ENCODE assay signal across 21 cellular contexts in the genomic region with DNA sequence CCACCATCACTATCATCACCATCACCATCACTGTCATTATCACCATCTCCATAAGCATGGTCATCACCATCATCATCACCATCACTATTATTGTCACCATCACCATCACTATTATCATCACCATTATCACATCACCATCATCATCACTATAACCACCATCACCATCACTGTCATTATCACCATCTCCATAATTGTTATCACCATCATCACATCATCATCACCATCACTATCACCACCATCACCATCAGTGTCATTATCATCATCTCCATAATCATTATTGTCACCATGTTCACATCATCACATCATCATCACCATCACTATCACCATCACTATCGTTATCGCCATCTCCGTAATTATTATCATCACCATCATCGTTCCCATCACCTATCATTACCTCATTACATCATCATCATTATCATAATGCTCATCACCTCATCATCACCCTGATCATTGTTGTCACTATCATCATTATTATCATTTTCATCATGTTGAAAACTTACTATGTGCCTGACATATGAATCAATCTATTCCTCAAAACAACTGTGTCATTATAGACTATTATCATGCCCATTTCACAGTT.
DNase-seq lines count a peak whose midpoint lies in the region; ATAC-seq, FAIRE-seq and TF ChIP-seq lines count a peak whose summit lies in the region.
"Had no signal": no experiment of that assay in that cellular context is flagged by ENCODE, and none has a peak within 500 bp of the region (broad histone marks: within the 10 kb centered on the region; RNA-seq: fewer than 3 reads in every experiment).

No MANE protein-coding gene starts in this region.

- no peak overlapping the region for H2BK20ac ChIP-seq in H1 (ENCODE audit: low read length)

- H3K79me2 ChIP-seq in HepG2 (ENCODE audit: insufficient read depth, low read length) = no peaks in the 10 kb centered on the region
- H3K79me2 ChIP-seq in H1 (ENCODE audit: control insufficient read depth in 1 of 2, insufficient read depth in 2 of 2, low read length in 2 of 2) = no peaks in the 10 kb centered on the region

- in situ Hi-C loops in HepG2 (cut with HindIII; ENCODE audit: extremely low pct_ligation_motif_present, low pct_unique_long_range_greater_than_20kb) = no loop called here

- no peaks in the 10 kb centered on the region for H3K79me1 ChIP-seq in H1 (ENCODE audit: low read depth, low read length)

- no peak overlapping the region for H3K9ac ChIP-seq in HepG2 (ENCODE audit: insufficient read depth, low read depth, low read length)
- no peak overlapping the region for H3K9ac ChIP-seq in H1 (replicated peaks in 1 of 4; ENCODE audit: extremely low read depth in 1 of 4, low read depth in 3 of 4, low read length in 3 of 4)
- H3K9ac ChIP-seq: GM23248 had no signal

- peaks cover 9% of the 10 kb centered on the region; the same call in 1 of the 2 replicates for H3K23me2 ChIP-seq in H1 (ENCODE audit: low read depth, low read length)

- H3K9me3 ChIP-seq in HepG2 (ENCODE audit: low read length) (no peaks in the 10 kb centered on the region), right lobe of liver (no peaks in the 10 kb centered on the region), H1 (ENCODE audit: insufficient read depth in 2 of 2, low read depth in 1 of 2, low read length in 1 of 2) (no peaks in the 10 kb centered on the region)
- H3K9me3 ChIP-seq: BE2C had no signal

- H3K27ac ChIP-seq in HepG2 (ENCODE audit: extremely low read length, insufficient read depth, low read length) (no peak overlapping the region), right lobe of liver (no peak overlapping the region), H1 (ENCODE audit: low read depth, low read length) (no peak overlapping the region)
- H3K27ac ChIP-seq: 22Rv1, C4-2B, GM23248 had no signal

- no peak overlapping the region for H2BK5ac ChIP-seq in H1 (ENCODE audit: low read depth, low read length)

- POLR2A ChIA-PET in HepG2 (lab: Yijun Ruan, JAX) = no interaction called here
- POLR2A ChIA-PET in HEK293T (lab: Yijun Ruan, JAX) = no interaction called here
- POLR2A ChIA-PET in H1 (lab: Charles Lee; ENCODE audit: partially characterized antibody) = no interaction called here

- no peak overlapping the region for H3K14ac ChIP-seq in H1 (ENCODE audit: insufficient read length)

- intact Hi-C loops in HepG2 (cut with micrococcal nuclease; ENCODE audit: unreplicated experiment) (no loop called here), right lobe of liver (cut with DNase I) (loop anchor here (10.0 kb wide), 1 partner anchor 274 kb away; no protein-coding TSS in a partner anchor)

- no peak overlapping the region for H2AK5ac ChIP-seq in H1 (ENCODE audit: low read depth, low read length)

- no TSS peak for BruUV-seq in HepG2 (replicated peaks; lab: Mats Ljungman, UMichigan)

- CTCF ChIA-PET in HepG2 (lab: Yijun Ruan, JAX; ENCODE audit: low intra/inter-chr PET ratio, low total read pairs) = no interaction called here
- CTCF ChIA-PET in HEK293T (lab: Yijun Ruan, JAX) = no interaction called here
- CTCF ChIA-PET in H1 (lab: Charles Lee; ENCODE audit: partially characterized antibody) = no interaction called here

- no peaks in the 10 kb centered on the region for H3K36me3 ChIP-seq in HepG2 (replicated peaks in 1 of 2; ENCODE audit: control insufficient read depth in 1 of 2, insufficient read depth in 2 of 2, low read length in 2 of 2)
- H3K36me3 ChIP-seq in right lobe of liver = no peaks in the 10 kb centered on the region
- no peaks in the 10 kb centered on the region for H3K36me3 ChIP-seq in H1 (ENCODE audit: control insufficient read depth in 2 of 4, insufficient read depth in 4 of 4, low read length in 3 of 4)
- H3K36me3 ChIP-seq: BE2C had no signal

- H4K20me1 ChIP-seq in HepG2 (ENCODE audit: insufficient read depth, low read length) = no peaks in the 10 kb centered on the region
- peaks cover 0 to 7% of the 10 kb centered on the region in 2 experiments for H4K20me1 ChIP-seq in H1 (replicated peaks in 1 of 2; ENCODE audit: control insufficient read depth in 1 of 2, insufficient read depth in 2 of 2, low read length in 2 of 2)

- no peak overlapping the region for H3K4me2 ChIP-seq in HepG2 (ENCODE audit: low read depth, low read length)
- no peak overlapping the region for H3K4me2 ChIP-seq in H1 (ENCODE audit: insufficient read depth in 1 of 2, low read depth in 2 of 2, low read length in 2 of 2)

- no peak overlapping the region for H4K5ac ChIP-seq in H1 (ENCODE audit: insufficient read length, low read depth, low read length)

- H4K8ac ChIP-seq in H1 (ENCODE audit: extremely low read depth, insufficient read depth, low read length) = no peak overlapping the region

- H3K4me1 ChIP-seq in HepG2 (ENCODE audit: insufficient read depth, low read length) = peaks cover 21% of the 10 kb centered on the region
- peaks cover 0 to 24% (median 5%) of the 10 kb centered on the region in 4 donors for H3K4me1 ChIP-seq in right lobe of liver
- peaks cover 0 to 5% (median 0%) of the 10 kb centered on the region in 4 experiments; a peak in 2 of 7 replicates for H3K4me1 ChIP-seq in H1 (replicated peaks in 1 of 4; ENCODE audit: control insufficient read depth in 3 of 4, insufficient read depth in 4 of 4, low read length in 3 of 4)
- H3K4me1 ChIP-seq: BE2C had no signal

- no peak overlapping the region for H3K18ac ChIP-seq in H1 (ENCODE audit: extremely low read depth, low read length)

- H2AFZ ChIP-seq in HepG2 (ENCODE audit: low read length) (no peak overlapping the region), H1 (ENCODE audit: low read length) (no peak overlapping the region)
- H2AFZ ChIP-seq: GM23248 had no signal

- ATAC-seq in HepG2 = no peak
- no peak for ATAC-seq in right lobe of liver
- ATAC-seq in GM19397 (IDR thresholded peaks at IDR 0.05; ENCODE audit: unreplicated experiment) = no peak
- no peak for ATAC-seq in HG03097 (IDR thresholded peaks at IDR 0.05; ENCODE audit: low FRiP score, unreplicated experiment)
- ATAC-seq: CD8-positive, alpha-beta T cell; HCT116 had no signal

- H2BK15ac ChIP-seq in H1 (ENCODE audit: low read length) = no peak overlapping the region

- H3K27me3 ChIP-seq in HepG2 (ENCODE audit: control insufficient read depth in 1 of 2, insufficient read depth in 2 of 2, low read length in 2 of 2) = peaks cover 5 to 27% of the 10 kb centered on the region in 2 experiments
- no peaks in the 10 kb centered on the region for H3K27me3 ChIP-seq in right lobe of liver
- H3K27me3 ChIP-seq in H1 (replicated peaks in 1 of 4; ENCODE audit: control insufficient read depth in 3 of 4, extremely low read depth in 1 of 4, insufficient read depth in 3 of 4, low read length in 3 of 4) = no peaks in the 10 kb centered on the region
- H3K27me3 ChIP-seq: BE2C had no signal

- H4K91ac ChIP-seq in H1 (replicated peaks; ENCODE audit: insufficient read length, low read length) = no peak overlapping the region

- TF ChIP-seq CTCF in HepG2 (CRISPR knock-in tag; IDR thresholded peaks at IDR 0.05) (no peak), right lobe of liver (IDR thresholded peaks at IDR 0.05) (no peak), H1 (IDR thresholded peaks at IDR 0.05; ENCODE audit: control extremely low read depth in 1 of 3, insufficient read depth in 1 of 3, low read depth in 1 of 3, low read length in 3 of 3) (no peak)

- H2BK120ac ChIP-seq in H1 (replicated peaks; ENCODE audit: low read depth, low read length) = no peak overlapping the region

- no peak for DNase-seq in HepG2 (ENCODE audit: low spot score)
- DNase-seq in right lobe of liver = no peak
- no peak for DNase-seq in HEK293T (ENCODE audit: extremely low spot score)
- no peak for DNase-seq in H1 (ENCODE audit: low read depth in 1 of 2, low spot score in 2 of 2)
- DNase-seq in NCI-H446 (lab: John Stamatoyannopoulos, UW) = no peak
- DNase-seq: AML-193; BE2C; CD4-positive, CD25-positive, alpha-beta regulatory T cell; CD8-positive, alpha-beta T cell; DMS 273 treated with DMSO at 0.1 percent for 48 hours; DMS79; GF-D8; GM23248 had no signal

- TF ChIP-seq POLR2A in HepG2 (IDR thresholded peaks at IDR 0.05; ENCODE audit: insufficient read depth in 1 of 2, low read depth in 2 of 2, low read length in 2 of 2) (no peak), right lobe of liver (IDR thresholded peaks at IDR 0.05) (no peak), H1 (IDR thresholded peaks at IDR 0.05; ENCODE audit: control extremely low read depth in 1 of 2, low read depth in 2 of 2, low read length in 2 of 2) (no peak)

- H3K4ac ChIP-seq in H1 (replicated peaks; ENCODE audit: insufficient read length, low read depth, low read length) = no peak overlapping the region

- H3K56ac ChIP-seq in H1 (replicated peaks; ENCODE audit: insufficient read length, low read depth, low read length) = peak overlapping the region; percentile 56

- TF ChIP-seq EP300 in HepG2 (IDR thresholded peaks at IDR 0.05; ENCODE audit: low read depth in 2 of 2, low read length in 2 of 2) = no peak
- no peak for TF ChIP-seq EP300 in HepG2 (CRISPR knock-in tag; IDR thresholded peaks at IDR 0.05; ENCODE audit: borderline replicate concordance)
- TF ChIP-seq EP300 in H1 (IDR thresholded peaks at IDR 0.05; ENCODE audit: borderline replicate concordance in 1 of 2, low read depth in 2 of 2, low read length in 2 of 2) = no peak

- H3K4me3 ChIP-seq in HepG2 (replicated peaks in 1 of 3; ENCODE audit: insufficient read depth in 1 of 3, low read depth in 2 of 3, low read length in 3 of 3) (no peak overlapping the region), right lobe of liver (no peak overlapping the region), H1 (ENCODE audit: extremely low read depth in 1 of 4, insufficient read depth in 2 of 4, low read depth in 3 of 4, low read length in 4 of 4) (no peak overlapping the region)
- H3K4me3 ChIP-seq: GM23248 had no signal

- no peak for FAIRE-seq in HepG2 (lab: Jason Lieb, UNC)
- no peak for FAIRE-seq in H1 (lab: Jason Lieb, UNC)
- FAIRE-seq: A204.1, D721Med, GM12892 had no signal

- no peak for TF ChIP-seq RAD21 in HepG2 (CRISPR knock-in tag; IDR thresholded peaks at IDR 0.05)
- no peak for TF ChIP-seq RAD21 in H1 (IDR thresholded peaks at IDR 0.05 in 1 of 2, conservative IDR thresholded peaks at IDR 0.05 in 1 of 2; ENCODE audit: low read depth in 2 of 2, low read length in 2 of 2)

- no peak overlapping the region for H3K23ac ChIP-seq in H1 (ENCODE audit: insufficient read length)

- H2BK12ac ChIP-seq in H1 (ENCODE audit: low read depth, low read length) = no peak overlapping the region

- 58% methylated on average over 4 of the region's 4 CpGs for WGBS in HepG2 (ENCODE audit: low lambda C conversion rate)
- 98% methylated on average over 4 of the region's 4 CpGs for WGBS in right lobe of liver (ENCODE audit: insufficient coverage, low coverage, low lambda C conversion rate, missing lambda C conversion rate)
- 94 to 100% methylated on average over 4 of the region's 4 CpGs for WGBS in H1 (ENCODE audit: extremely low coverage in 1 of 2, insufficient coverage in 1 of 2, insufficient read length in 1 of 2, insufficient replicate concordance in 2 of 2, low coverage in 1 of 2, low lambda C conversion rate in 2 of 2, missing lambda C conversion rate in 1 of 2), 2 experiments

TF ChIP-seq in HepG2, 621 proteins besides CTCF, POLR2A, EP300 and RAD21 (continues in another document):
- peak; percentile 94; the same call in 1 of the 2 replicates for TF ChIP-seq PLRG1 (conservative IDR thresholded peaks at IDR 0.05)

TF ChIP-seq in HEK293T, 16 proteins besides CTCF, POLR2A, EP300 and RAD21 (continues in another document):
- no peak for TF ChIP-seq ZNF384 (IDR thresholded peaks at IDR 0.05)
- no peak for TF ChIP-seq ELF4 (IDR thresholded peaks at IDR 0.05)

TF ChIP-seq in H1, 55 proteins besides CTCF, POLR2A, EP300 and RAD21 (continues in another document):
- no peak for TF ChIP-seq SUZ12 (IDR thresholded peaks at IDR 0.05; ENCODE audit: low read length)
